In the genomic region with DNA sequence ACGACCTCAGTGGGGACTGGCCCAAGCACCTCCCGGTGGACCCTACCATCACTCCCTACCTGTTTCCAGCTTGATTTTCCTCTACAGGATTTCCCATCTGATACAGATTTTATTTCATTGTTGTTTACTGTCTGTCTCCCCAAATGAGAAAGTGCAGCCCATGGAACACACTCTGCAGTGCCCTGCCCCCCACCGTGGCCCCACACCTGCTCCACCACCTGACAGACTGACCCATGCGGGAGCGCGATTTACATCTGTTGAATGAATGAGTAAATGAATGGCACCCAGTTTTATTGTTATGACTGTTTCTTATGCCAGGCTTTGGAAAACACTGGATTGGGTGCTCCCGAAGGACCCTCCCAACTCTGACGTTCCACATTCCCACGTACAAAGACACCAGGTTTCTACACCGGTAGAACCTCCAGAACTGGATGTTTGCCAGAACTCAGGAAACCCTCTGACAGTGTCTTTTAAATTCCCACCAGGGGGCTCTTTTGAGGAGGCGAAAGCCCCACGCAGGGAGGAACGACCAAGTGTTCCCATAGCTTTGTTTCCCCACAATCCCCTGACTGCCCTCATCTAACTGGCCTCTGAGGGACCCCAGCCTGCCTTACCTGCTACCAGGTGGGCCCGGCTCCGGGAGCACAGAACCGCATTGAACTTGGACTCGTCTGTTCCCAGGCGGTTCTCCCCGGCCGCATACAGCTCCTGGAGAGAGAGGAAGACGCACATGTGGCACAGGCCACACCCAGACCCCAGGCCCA, we compare ENCODE assay signal across 10 cellular contexts. TPM values are rescaled to one million over a fixed set of nuclear protein-coding genes. Genes with fewer than 3 reads are reported as not detected.
DNase-seq lines count a peak whose midpoint lies in the region; ATAC-seq and TF ChIP-seq lines count a peak whose summit lies in the region.
"Had no signal": no experiment of that assay in that cellular context is flagged by ENCODE, and none has a peak within 500 bp of the region (broad histone marks: within the 10 kb centered on the region; RNA-seq: fewer than 3 reads in every experiment).

No MANE protein-coding gene starts in this region.

- H3K4me3 ChIP-seq in psoas muscle: no peak overlapping the region

- H3K36me3 ChIP-seq in psoas muscle (ENCODE audit: insufficient read depth in 1 of 2, low read depth in 1 of 2): peaks cover 8 to 84% of the 10 kb centered on the region in 2 donors

- H3K4me1 ChIP-seq in psoas muscle: peaks cover 57% of the 10 kb centered on the region
- H3K4me1 ChIP-seq: parathyroid adenoma had no signal

- H3K4me1 Mint-ChIP-seq in effector memory CD8-positive, alpha-beta T cell (ENCODE audit: low read depth in 2 of 2): peaks cover 11 to 18% of the 10 kb centered on the region in 2 donors

- H3K27ac Mint-ChIP-seq in effector memory CD8-positive, alpha-beta T cell: peak overlapping the region; percentile 77 to 78

- intact Hi-C loops in psoas muscle (cut with DNase I): loop anchor here in 1 of 2 donors (5.0 kb wide), 1 partner anchor 41 kb away; no protein-coding TSS in a partner anchor

- no peaks in the 10 kb centered on the region for H3K27me3 ChIP-seq in psoas muscle (ENCODE audit: insufficient read depth in 3 of 3, low read length in 2 of 3)

- ATAC-seq in effector memory CD8-positive, alpha-beta T cell (replicated peaks): no peak
- ATAC-seq in psoas muscle (no peak), HG03196 (IDR thresholded peaks at IDR 0.05; ENCODE audit: unreplicated experiment) (no peak)

- H3K36me3 Mint-ChIP-seq in effector memory CD8-positive, alpha-beta T cell (ENCODE audit: insufficient read depth): peaks cover 88% of the 10 kb centered on the region

- DNase-seq in NCI-H1417 (lab: John Stamatoyannopoulos, UW): peak in 2 of 3 experiments; percentile 37
- DNase-seq in NCI-H1417 treated with DMSO at 0.1 percent for 48 hours (lab: John Stamatoyannopoulos, UW): no peak
- peak; percentile 15 for DNase-seq in NCI-H1694 (lab: John Stamatoyannopoulos, UW)
- DNase-seq in effector memory CD8-positive, alpha-beta T cell: no peak
- DNase-seq in psoas muscle: no peak
- no peak for DNase-seq in NK-92 treated with Interleukin-12 subunit alpha and Interleukin-12 subunit beta, amount 100 ng/mL, for 24 hours (lab: John Stamatoyannopoulos, UW)
- no peak for DNase-seq in Ammon's horn (ENCODE audit: low spot score)

- no peaks in the 10 kb centered on the region for H3K27me3 Mint-ChIP-seq in effector memory CD8-positive, alpha-beta T cell

- TF ChIP-seq CTCF in psoas muscle (IDR thresholded peaks at IDR 0.05): peak; percentile 5

- H3K4me3 Mint-ChIP-seq in effector memory CD8-positive, alpha-beta T cell: peak overlapping the region in 1 of 2 donors; percentile 21

- H3K9me3 ChIP-seq in psoas muscle: no peaks in the 10 kb centered on the region

- WGBS in psoas muscle, 3 donors: 77 to 86% (median 83%) methylated on average over 21 of the region's 21 CpGs

- peak overlapping the region; percentile 95 for H3K27ac ChIP-seq in psoas muscle
- H3K27ac ChIP-seq: parathyroid adenoma had no signal

- no peaks in the 10 kb centered on the region for H3K9me3 Mint-ChIP-seq in effector memory CD8-positive, alpha-beta T cell

RNA-seq across cellular contexts. Expression of a gene that starts 29.0 kb away (rescaled TPM):
- 10 to 100 TPM in 1 of 4 donors, 1 to 10 TPM in 3; 5.4 to 14.6 (median 8.8) TPM for total RNA-seq in psoas muscle
- 1 to 10 TPM; 8.5 to 9.5 (median 9.4) TPM for polyA plus RNA-seq in psoas muscle
- total RNA-seq: M059J had no signal

RNA-seq across cellular contexts. Expression of a gene that starts 43.8 kb away (rescaled TPM):
- 100 to 1,000 TPM; 120 to 389 (median 273) TPM for total RNA-seq in psoas muscle
- 100 to 1,000 TPM; 112 to 164 (median 132) TPM for polyA plus RNA-seq in psoas muscle

Comparison
In these comparisons a context has a peak if more than half of its experiments do, and no peak if none do; other contexts are left out.
1. DNase-seq: peak in NCI-H1417 (2 of 3) and NCI-H1694 (single experiment); none in NCI-H1417 treated with DMSO at 0.1 percent for 48 hours (single experiment), effector memory CD8-positive, alpha-beta T cell (0 of 3), psoas muscle (0 of 2), NK-92 treated with Interleukin-12 subunit alpha and Interleukin-12 subunit beta, amount 100 ng/mL, for 24 hours (single experiment) and Ammon's horn (single experiment).